ENCODE assay signal across 29 cellular contexts in the genomic region with DNA sequence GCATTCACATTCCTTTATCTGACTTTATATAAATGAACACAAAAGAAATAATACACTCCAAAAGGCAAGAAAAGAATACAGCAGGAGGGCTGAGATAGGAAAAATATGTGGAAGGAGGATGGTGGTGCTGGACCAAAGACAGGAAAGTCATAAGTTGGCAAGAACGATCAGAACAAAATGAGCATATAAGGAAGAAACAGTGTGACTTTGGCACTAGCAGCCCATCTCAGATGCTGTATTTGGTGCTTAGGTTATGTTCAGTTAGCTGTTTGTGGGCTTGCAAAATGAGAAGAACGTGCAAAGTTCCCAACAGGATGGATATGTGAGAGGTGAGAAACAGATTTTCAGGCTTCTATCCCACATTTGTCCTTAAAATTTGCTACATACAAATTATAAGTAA.
DNase-seq lines count a peak whose midpoint lies in the region; ATAC-seq and TF ChIP-seq lines count a peak whose summit lies in the region.
"Had no signal": no experiment of that assay in that cellular context is flagged by ENCODE, and none has a peak within 500 bp of the region (broad histone marks: within the 10 kb centered on the region; RNA-seq: fewer than 3 reads in every experiment).

No MANE protein-coding gene starts in this region.

- no peak overlapping the region for H3K4ac ChIP-seq in IMR-90 (ENCODE audit: low read depth, low read length)

- H3F3A ChIP-seq in PC-3 (ENCODE audit: low read length, unreplicated experiment) = no peaks in the 10 kb centered on the region

- TF ChIP-seq EP300 in gastroesophageal sphincter (IDR thresholded peaks at IDR 0.05) = no peak

- H3K36me3 ChIP-seq in IMR-90 (ENCODE audit: control insufficient read depth, insufficient read depth, low read length) (no peaks in the 10 kb centered on the region), gastroesophageal sphincter (no peaks in the 10 kb centered on the region), thoracic aorta (no peaks in the 10 kb centered on the region), PC-3 (ENCODE audit: low read depth, low read length) (no peaks in the 10 kb centered on the region)
- H3K36me3 ChIP-seq: BLaER1 treated with 17β-estradiol and CSF1 and Interleukin-3, amounts not matched to agents 10 nM and 100 nM; Peyer's patch; tibial nerve had no signal

- no peak overlapping the region for H3K14ac ChIP-seq in IMR-90 (replicated peaks; ENCODE audit: low read depth, low read length)

- H3K4me3 ChIP-seq in IMR-90 (ENCODE audit: insufficient read depth, low read depth, low read length) (no peak overlapping the region), choroid plexus epithelial cell (ENCODE audit: low read depth, low read length) (no peak overlapping the region), gastroesophageal sphincter (no peak overlapping the region), thoracic aorta (peak overlapping the region; percentile 54), PC-3 (ENCODE audit: low read length) (no peak overlapping the region)
- H3K4me3 ChIP-seq: BLaER1 treated with 17β-estradiol and CSF1 and Interleukin-3, amounts not matched to agents 10 nM and 100 nM; lung; Peyer's patch; tibial nerve had no signal

- BruUV-seq in IMR-90 (replicated peaks; lab: Mats Ljungman, UMichigan) (no TSS peak), PC-3 (replicated peaks; lab: Mats Ljungman, UMichigan) (no TSS peak)

- TF ChIP-seq CTCF in IMR-90 (conservative IDR thresholded peaks at IDR 0.05; ENCODE audit: low read depth, low read length) (no peak), choroid plexus epithelial cell (conservative IDR thresholded peaks at IDR 0.05; ENCODE audit: low read depth, low read length) (no peak), gastroesophageal sphincter (IDR thresholded peaks at IDR 0.05) (no peak), thoracic aorta (IDR thresholded peaks at IDR 0.05) (no peak), PC-3 (conservative IDR thresholded peaks at IDR 0.05; ENCODE audit: low read depth, low read length) (no peak)

- POLR2A ChIA-PET in IMR-90 (lab: Charles Lee; ENCODE audit: unreplicated experiment) = no interaction called here
- POLR2A ChIA-PET in PC-3 (lab: Charles Lee; ENCODE audit: unreplicated experiment) = no interaction called here

- no peak for TF ChIP-seq RAD21 in IMR-90 (IDR thresholded peaks at IDR 0.05; ENCODE audit: low read length)

- H2AK9ac ChIP-seq in IMR-90 (replicated peaks; ENCODE audit: low read depth, low read length, poor library complexity) = no peak overlapping the region

- no peak overlapping the region for H2BK20ac ChIP-seq in IMR-90 (ENCODE audit: low read depth, low read length)

- no peak overlapping the region for H2BK120ac ChIP-seq in IMR-90 (ENCODE audit: low read depth, low read length)

- H2AFZ ChIP-seq in IMR-90 (replicated peaks; ENCODE audit: low read length, poor library complexity) (no peak overlapping the region), PC-3 (ENCODE audit: low read length) (no peak overlapping the region)

- H4K91ac ChIP-seq in IMR-90 (ENCODE audit: insufficient read depth, low read depth, low read length) = no peak overlapping the region

- H3K27me3 ChIP-seq in IMR-90 (ENCODE audit: control insufficient read depth, insufficient read depth, low read length) (no peaks in the 10 kb centered on the region), gastroesophageal sphincter (no peaks in the 10 kb centered on the region), thoracic aorta (replicated peaks; ENCODE audit: insufficient read depth) (no peaks in the 10 kb centered on the region), PC-3 (ENCODE audit: low read length) (no peaks in the 10 kb centered on the region)
- H3K27me3 ChIP-seq: BLaER1 treated with 17β-estradiol and CSF1 and Interleukin-3, amounts not matched to agents 10 nM and 100 nM; Peyer's patch; tibial nerve had no signal

- CTCF ChIA-PET in IMR-90 (lab: Yijun Ruan, JAX) = interaction anchor here (1.3 kb wide), 1 partner anchor 17 kb away, joined by 3 read pairs; no protein-coding TSS in a partner anchor
- CTCF ChIA-PET in PC-3 (lab: Charles Lee) = no interaction called here

- DNase-seq in IMR-90 (no peak), choroid plexus epithelial cell (ENCODE audit: low read depth) (peak; percentile 21), thoracic aorta (ENCODE audit: low spot score) (no peak), PC-3 (no peak), SKM-1 (lab: John Stamatoyannopoulos, UW; ENCODE audit: unreplicated experiment) (no peak)
- DNase-seq: activated CD4-positive, alpha-beta memory T cell treated with anti-CD3 and anti-CD28 coated beads for 36 hours; activated CD8-positive, alpha-beta memory T cell treated with anti-CD3 and anti-CD28 coated beads, Interleukin-2, amount 50 U/mL, for 4 hours; activated naive CD4-positive, alpha-beta T cell treated with anti-CD3 and anti-CD28 coated beads, Interleukin-2, amount 50 U/mL, for 16 hours; caudate nucleus; dermis blood vessel endothelial cell; DMS53; H7; head of caudate nucleus; kidney glomerular epithelial cell; NCI-H1105; NCI-H1930; NCI-H526; NK-92 treated with Interleukin-12 subunit alpha and Interleukin-12 subunit beta, amount 100 ng/mL, for 24 hours; Peyer's patch; SIG-M5; stimulated activated naive CD4-positive, alpha-beta T cell treated with Interleukin-2 at 50 U/mL for 16 hours had no signal

- intact Hi-C loops in IMR-90 (cut with micrococcal nuclease) = no loop called here
- intact Hi-C loops in PC-3 (cut with micrococcal nuclease) = loop anchor here (10.0 kb wide), 1 partner anchor 358 kb away; no protein-coding TSS in a partner anchor

- no peak overlapping the region for H2BK5ac ChIP-seq in IMR-90 (ENCODE audit: low read depth, low read length, poor library complexity, severe bottlenecking)

- no peak overlapping the region; the same call in 1 of the 2 replicates for H3K18ac ChIP-seq in IMR-90 (ENCODE audit: low read depth, low read length)

- in situ Hi-C loops in IMR-90 (cut with MboI; ENCODE audit: low sequenced_read_pairs) = no loop called here

- no peak overlapping the region for H3K9ac ChIP-seq in IMR-90 (ENCODE audit: low read depth, low read length)
- no peak overlapping the region for H3K9ac ChIP-seq in PC-3 (ENCODE audit: low read length)
- H3K9ac ChIP-seq: BLaER1 treated with 17β-estradiol and CSF1 and Interleukin-3, amounts not matched to agents 10 nM and 100 nM had no signal

- no peaks in the 10 kb centered on the region for H4K20me1 ChIP-seq in IMR-90 (ENCODE audit: insufficient read depth, low read length)
- no peaks in the 10 kb centered on the region for H4K20me1 ChIP-seq in PC-3 (ENCODE audit: low read length)
- H4K20me1 ChIP-seq: BLaER1 treated with 17β-estradiol and CSF1 and Interleukin-3, amounts not matched to agents 10 nM and 100 nM had no signal

- H2AK5ac ChIP-seq in IMR-90 (ENCODE audit: low read depth, low read length) = no peak overlapping the region

- H4K8ac ChIP-seq in IMR-90 (ENCODE audit: low read depth in 2 of 2, low read length in 2 of 2) = no peak overlapping the region

- no peaks in the 10 kb centered on the region for H3K9me3 ChIP-seq in IMR-90 (ENCODE audit: control insufficient read depth, insufficient read depth, low read length)
- H3K9me3 ChIP-seq in gastroesophageal sphincter = no peaks in the 10 kb centered on the region
- no peaks in the 10 kb centered on the region for H3K9me3 ChIP-seq in thoracic aorta
- H3K9me3 ChIP-seq in PC-3 (ENCODE audit: low read length) = no peaks in the 10 kb centered on the region
- H3K9me3 ChIP-seq: BLaER1 treated with 17β-estradiol and CSF1 and Interleukin-3, amounts not matched to agents 10 nM and 100 nM; Peyer's patch had no signal

- no peak overlapping the region for H2BK15ac ChIP-seq in IMR-90 (ENCODE audit: low read depth, low read length)

- no peak overlapping the region for H4K5ac ChIP-seq in IMR-90 (ENCODE audit: low read depth, low read length)

- peak overlapping the region; percentile 4; the same call in 1 of the 2 replicates for H3K4me2 ChIP-seq in IMR-90 (ENCODE audit: low read depth, low read length)
- H3K4me2 ChIP-seq in PC-3 (ENCODE audit: low read length) = no peak overlapping the region
- H3K4me2 ChIP-seq: BLaER1 treated with 17β-estradiol and CSF1 and Interleukin-3, amounts not matched to agents 10 nM and 100 nM had no signal

- dilution Hi-C loops in IMR-90 (cut with HindIII; ENCODE audit: low sequenced_read_pairs, unreplicated experiment) = no loop called here

- TF ChIP-seq POLR2A in IMR-90 (IDR thresholded peaks at IDR 0.05; ENCODE audit: low read depth, low read length) (no peak), gastroesophageal sphincter (IDR thresholded peaks at IDR 0.05) (no peak)

- no peaks in the 10 kb centered on the region for H3K9me2 ChIP-seq in PC-3 (replicated peaks; ENCODE audit: low read length)

- no peak overlapping the region for H3K23ac ChIP-seq in IMR-90 (ENCODE audit: low read depth, low read length)

- H3K4me1 ChIP-seq in IMR-90 (ENCODE audit: control insufficient read depth, insufficient read depth, low read length) (no peaks in the 10 kb centered on the region), gastroesophageal sphincter (peaks cover 0 to 24% (median 0%) of the 10 kb centered on the region in 3 donors), thoracic aorta (ENCODE audit: control insufficient read depth in 1 of 2, low read depth in 2 of 2) (peaks cover 0 to 21% of the 10 kb centered on the region in 2 donors), PC-3 (ENCODE audit: insufficient read depth, low read length) (no peaks in the 10 kb centered on the region)
- H3K4me1 ChIP-seq: BLaER1 treated with 17β-estradiol and CSF1 and Interleukin-3, amounts not matched to agents 10 nM and 100 nM; Peyer's patch; tibial nerve had no signal

- H3K56ac ChIP-seq in IMR-90 (ENCODE audit: extremely low read depth, insufficient read depth, low read length) = no peak overlapping the region

- no peak overlapping the region; the same call in 1 of the 2 replicates for H3K27ac ChIP-seq in IMR-90 (ENCODE audit: insufficient read depth, low read length)
- H3K27ac ChIP-seq in gastroesophageal sphincter = peak overlapping the region; percentile 22 to 81 (median 64)
- peak overlapping the region; percentile 62 to 75 for H3K27ac ChIP-seq in thoracic aorta
- no peak overlapping the region for H3K27ac ChIP-seq in PC-3 (ENCODE audit: low read length)
- H3K27ac ChIP-seq: BLaER1 treated with 17β-estradiol and CSF1 and Interleukin-3, amounts not matched to agents 10 nM and 100 nM; Peyer's patch; tibial nerve had no signal

- WGBS in IMR-90 (ENCODE audit: extremely low coverage in 2 of 2, insufficient read length in 1 of 2), 2 experiments = 33% methylated on average over 1 of the region's 2 CpGs; no CpG with 5 or more reads in 1 of the 2 experiments
- 21 to 27% methylated on average over 2 of the region's 2 CpGs for WGBS in gastroesophageal sphincter (ENCODE audit: low coverage in 1 of 2), 2 donors

- no peaks in the 10 kb centered on the region for H3K9me1 ChIP-seq in IMR-90 (ENCODE audit: insufficient read depth, low read length)

- no peaks in the 10 kb centered on the region for H3K79me2 ChIP-seq in PC-3 (ENCODE audit: low read length)

- ATAC-seq in IMR-90 (ENCODE audit: low read depth) (no peak), gastroesophageal sphincter (no peak), thoracic aorta (ENCODE audit: insufficient number of reproducible peaks, low FRiP score, low read depth) (peak; percentile 74), PC-3 (no peak), GM19023 (IDR thresholded peaks at IDR 0.05; ENCODE audit: unreplicated experiment) (no peak)
- ATAC-seq: activated CD4-positive, CD25-positive, alpha-beta regulatory T cell treated with anti-CD3 and anti-CD28 coated beads, Interleukin-2, amount 50 U/mL, for 24 hours; activated T-helper 17 cell treated with anti-CD3 and anti-CD28 coated beads, Interleukin-2, amount 50 U/mL, for 72 hours; sciatic nerve had no signal

- H3K79me1 ChIP-seq in IMR-90 (ENCODE audit: low read depth in 1 of 2, low read length in 2 of 2) = no peaks in the 10 kb centered on the region

Comparison
In these comparisons a context has a peak if more than half of its experiments do, and no peak if none do; other contexts are left out.
1. H3K27ac ChIP-seq: peak in gastroesophageal sphincter (4 of 4) and thoracic aorta (2 of 2); none in IMR-90 (single experiment) and PC-3 (single experiment).